ENCODE assay signal across 26 cellular contexts in the genomic region with DNA sequence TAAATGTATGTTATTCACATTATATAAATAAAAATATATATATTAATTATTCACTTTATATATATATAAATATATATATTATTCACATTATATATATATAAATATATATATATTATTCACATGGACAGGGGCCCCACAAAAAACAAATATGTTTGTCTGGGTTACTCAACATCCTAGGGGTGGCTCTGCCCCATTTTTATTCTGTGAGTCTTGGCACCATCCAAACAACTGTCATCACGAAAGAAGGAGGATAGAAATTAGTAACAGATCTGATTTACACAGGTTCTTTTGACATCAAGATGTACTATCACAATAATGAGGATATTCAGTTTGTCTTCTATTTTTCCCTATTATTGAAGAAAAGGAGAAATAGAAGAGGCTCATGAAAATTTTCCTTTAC.
"Had no signal": no experiment of that assay in that cellular context is flagged by ENCODE, and none has a peak within 500 bp of the region (broad histone marks: within the 10 kb centered on the region; RNA-seq: fewer than 3 reads in every experiment).

No MANE protein-coding gene starts in this region.

- H3K4me1 ChIP-seq: adrenal gland, ascending aorta, colonic mucosa, left ventricle myocardium inferior, right atrium auricular region had no signal

- H3K27me3 ChIP-seq: ascending aorta, colonic mucosa, right atrium auricular region had no signal

- H3K9me3 ChIP-seq: adrenal gland, colonic mucosa, thoracic aorta had no signal

- H3K27ac ChIP-seq: adrenal gland, ascending aorta, cardiac muscle cell, colonic mucosa, left ventricle myocardium inferior, right atrium auricular region, thoracic aorta, WERI-Rb-1 had no signal

- H3K27ac Mint-ChIP-seq: activated CD8-positive, alpha-beta T cell treated with anti-CD3 and anti-CD28 coated beads for 36 hours; activated naive CD8-positive, alpha-beta T cell treated with anti-CD3 and anti-CD28 coated beads for 36 hours; brain; natural killer cell treated with Interleukin-12 subunit alpha and Interleukin-12 subunit beta and Interleukin-15 and Interleukin-18, amount 100 ng/mL, for 72 hours had no signal

- ATAC-seq: activated CD8-positive, alpha-beta T cell treated with anti-CD3 and anti-CD28 coated beads for 36 hours; mucosa of descending colon; natural killer cell treated with Interleukin-12 subunit alpha and Interleukin-12 subunit beta and Interleukin-15 and Interleukin-18, amount 100 ng/mL, for 72 hours had no signal

- H3K4me3 ChIP-seq: adrenal gland, ascending aorta, cardiac muscle cell, colonic mucosa, left ventricle myocardium inferior, lung, mucosa of descending colon, right atrium auricular region, thoracic aorta had no signal

- DNase-seq: activated CD4-positive, alpha-beta T cell treated with anti-CD3 and anti-CD28 coated beads, Interleukin-2, amount 50 U/mL, for 1 hour; activated CD4-positive, CD25-positive, alpha-beta regulatory T cell treated with anti-CD3 and anti-CD28 coated beads, Interleukin-2, amount 50 U/mL, for 72 hours; activated CD8-positive, alpha-beta T cell treated with anti-CD3 and anti-CD28 coated beads for 36 hours; activated naive CD4-positive, alpha-beta T cell; activated naive CD8-positive, alpha-beta T cell treated with anti-CD3 and anti-CD28 coated beads for 36 hours; activated T-cell treated with anti-CD3 and anti-CD28 coated beads, Interleukin-2, amount 50 U/mL, for 48 hours; adrenal gland; cerebellar nuclear complex; colonic mucosa; effector memory CD4-positive, alpha-beta T cell; kidney glomerular epithelial cell; left ventricle myocardium inferior; mesendoderm; mucosa of descending colon; stimulated activated CD4-positive, alpha-beta T cell treated with anti-CD3 and anti-CD28 coated beads, Interleukin-15, amount 100 ng/mL, for 24 hours; stimulated activated CD4-positive, alpha-beta T cell treated with anti-CD3 and anti-CD28 coated beads, Interleukin-2, amount 100 ng/mL, for 24 hours; T1000; trophoblast cell; WERI-Rb-1 had no signal

- H3K36me3 ChIP-seq: adrenal gland, ascending aorta, cardiac muscle cell, colonic mucosa, left ventricle myocardium inferior, right atrium auricular region, thoracic aorta, WERI-Rb-1 had no signal

- H3K4me3 Mint-ChIP-seq: activated CD8-positive, alpha-beta T cell treated with anti-CD3 and anti-CD28 coated beads for 36 hours; activated naive CD8-positive, alpha-beta T cell treated with anti-CD3 and anti-CD28 coated beads for 36 hours; brain; natural killer cell treated with Interleukin-12 subunit alpha and Interleukin-12 subunit beta and Interleukin-15 and Interleukin-18, amount 100 ng/mL, for 72 hours had no signal

- H3K36me3 Mint-ChIP-seq: brain had no signal
